In the genomic region with DNA sequence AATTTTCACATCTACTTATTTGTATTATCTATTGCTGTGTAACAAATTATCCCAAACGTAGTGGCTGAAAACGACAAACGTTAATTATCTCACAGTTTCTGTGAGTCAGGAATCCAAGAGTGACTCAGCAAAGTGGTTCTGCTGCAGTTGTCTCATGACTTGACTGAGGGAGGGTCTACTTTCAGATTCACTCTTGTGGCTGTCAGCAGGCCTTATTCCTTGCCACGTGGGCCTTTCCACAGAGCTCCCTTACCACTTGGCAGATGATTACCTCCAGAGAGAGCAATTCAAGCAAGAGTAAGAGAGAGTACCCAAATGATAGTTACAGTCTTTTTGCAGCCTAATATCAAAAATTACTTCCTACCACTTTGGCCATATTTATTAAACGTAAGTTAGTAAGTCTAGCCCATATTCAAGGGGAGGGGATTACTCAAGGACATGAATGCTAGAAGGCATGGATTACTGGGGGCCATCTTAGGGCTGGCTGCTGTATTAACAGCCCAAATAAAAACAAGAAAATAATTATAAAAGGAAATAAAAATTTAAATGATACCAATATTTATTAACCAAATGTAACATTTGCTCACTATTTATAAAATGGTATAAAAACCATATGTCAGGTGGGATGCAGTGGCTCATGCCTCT, we compare ENCODE assay signal across 8 cellular contexts. TPM values are rescaled to one million over a fixed set of nuclear protein-coding genes. Genes with fewer than 3 reads are reported as not detected.
A peak's percentile ranks its signal among the peaks of the same experiment; 100 is the strongest.
DNase-seq lines count a peak whose midpoint lies in the region; ATAC-seq, FAIRE-seq and TF ChIP-seq lines count a peak whose summit lies in the region.

No MANE protein-coding gene starts in this region.

- H3K36me3 ChIP-seq in HepG2 (replicated peaks in 1 of 2; ENCODE audit: control insufficient read depth in 1 of 2, insufficient read depth in 2 of 2, low read length in 2 of 2) (no peaks in the 10 kb centered on the region), vagina (no peaks in the 10 kb centered on the region)

- H3K9ac ChIP-seq in HepG2 (ENCODE audit: insufficient read depth, low read depth, low read length) = no peak overlapping the region

- peak overlapping the region; percentile 56 for H2AFZ ChIP-seq in HepG2 (ENCODE audit: low read length)

- TF ChIP-seq POLR2A in HepG2 (IDR thresholded peaks at IDR 0.05; ENCODE audit: insufficient read depth in 1 of 2, low read depth in 2 of 2, low read length in 2 of 2) (no peak), vagina (IDR thresholded peaks at IDR 0.05) (no peak)

- in situ Hi-C loops in HepG2 (cut with HindIII; ENCODE audit: extremely low pct_ligation_motif_present, low pct_unique_long_range_greater_than_20kb) = no loop called here

- TF ChIP-seq RAD21 in HepG2 (CRISPR knock-in tag; IDR thresholded peaks at IDR 0.05) = no peak

- no peak for TF ChIP-seq EP300 in HepG2 (IDR thresholded peaks at IDR 0.05; ENCODE audit: low read depth in 2 of 2, low read length in 2 of 2)
- no peak for TF ChIP-seq EP300 in HepG2 (CRISPR knock-in tag; IDR thresholded peaks at IDR 0.05; ENCODE audit: borderline replicate concordance)

- H3K27me3 Mint-ChIP-seq in activated T-cell treated with anti-CD3 and anti-CD28 coated beads, Interleukin-2, amount 50 U/mL, for 72 hours (ENCODE audit: low read depth) = no peaks in the 10 kb centered on the region

- H3K4me2 ChIP-seq in HepG2 (ENCODE audit: low read depth, low read length) = no peak overlapping the region

- no peak overlapping the region for H3K4me3 Mint-ChIP-seq in activated T-cell treated with anti-CD3 and anti-CD28 coated beads, Interleukin-2, amount 50 U/mL, for 72 hours

- no peaks in the 10 kb centered on the region for H4K20me1 ChIP-seq in HepG2 (ENCODE audit: insufficient read depth, low read length)

- H3K27ac ChIP-seq in HepG2 (ENCODE audit: extremely low read length, insufficient read depth, low read length) = no peak overlapping the region
- H3K27ac ChIP-seq in vagina = no peak overlapping the region

- WGBS in HepG2 (ENCODE audit: low lambda C conversion rate) = 78% methylated on average over 5 of the region's 5 CpGs

- H3K4me1 ChIP-seq in HepG2 (ENCODE audit: insufficient read depth, low read length) = no peaks in the 10 kb centered on the region
- no peaks in the 10 kb centered on the region for H3K4me1 ChIP-seq in vagina

- H3K79me2 ChIP-seq in HepG2 (ENCODE audit: insufficient read depth, low read length) = no peaks in the 10 kb centered on the region

- DNase-seq in AG08396 (ENCODE audit: low spot score) = peak; percentile 11
- peak; percentile 32 to 37 for DNase-seq in activated T-cell treated with anti-CD3 and anti-CD28 coated beads, Interleukin-2, amount 50 U/mL, for 72 hours
- DNase-seq in HepG2 (ENCODE audit: low spot score) = peak; percentile 17
- DNase-seq in vagina (ENCODE audit: extremely low spot score in 2 of 2) = no peak
- DNase-seq in Right ventricle myocardium inferior (ENCODE audit: missing footprints) = no peak
- no peak for DNase-seq in activated effector memory CD4-positive, alpha-beta T cell treated with Interleukin-2 at 50 U/mL for 16 hours

- H3K27me3 ChIP-seq in HepG2 (ENCODE audit: control insufficient read depth in 1 of 2, insufficient read depth in 2 of 2, low read length in 2 of 2) = no peaks in the 10 kb centered on the region
- no peaks in the 10 kb centered on the region for H3K27me3 ChIP-seq in vagina

- peak; percentile 85 for ATAC-seq in GM18870 (IDR thresholded peaks at IDR 0.05; ENCODE audit: unreplicated experiment)
- peak; percentile 65 for ATAC-seq in HG03442 (IDR thresholded peaks at IDR 0.05; ENCODE audit: unreplicated experiment)
- peak; percentile 81 to 97 for ATAC-seq in activated T-cell treated with anti-CD3 and anti-CD28 coated beads, Interleukin-2, amount 50 U/mL, for 72 hours (replicated peaks in 1 of 2)
- ATAC-seq in HepG2 = no peak
- ATAC-seq in Right ventricle myocardium inferior = no peak

- H3K27ac Mint-ChIP-seq in activated T-cell treated with anti-CD3 and anti-CD28 coated beads, Interleukin-2, amount 50 U/mL, for 72 hours = no peak overlapping the region

- no peaks in the 10 kb centered on the region for H3K36me3 Mint-ChIP-seq in activated T-cell treated with anti-CD3 and anti-CD28 coated beads, Interleukin-2, amount 50 U/mL, for 72 hours (ENCODE audit: insufficient read depth in 2 of 2)

- intact Hi-C loops in HepG2 (cut with micrococcal nuclease; ENCODE audit: unreplicated experiment) (no loop called here), vagina (cut with DNase I) (no loop called here), Right ventricle myocardium inferior (cut with DNase I) (no loop called here)

- CTCF ChIA-PET in HepG2 (lab: Yijun Ruan, JAX; ENCODE audit: low intra/inter-chr PET ratio, low total read pairs) = no interaction called here

- FAIRE-seq in HepG2 (lab: Jason Lieb, UNC) = no peak

- H3K4me3 ChIP-seq in HepG2 (replicated peaks in 1 of 3; ENCODE audit: insufficient read depth in 1 of 3, low read depth in 2 of 3, low read length in 3 of 3) (no peak overlapping the region), vagina (no peak overlapping the region)

- H3K9me3 ChIP-seq in HepG2 (ENCODE audit: low read length) (no peaks in the 10 kb centered on the region), vagina (no peaks in the 10 kb centered on the region)

- POLR2A ChIA-PET in HepG2 (lab: Yijun Ruan, JAX) = no interaction called here

- H3K9me3 Mint-ChIP-seq in activated T-cell treated with anti-CD3 and anti-CD28 coated beads, Interleukin-2, amount 50 U/mL, for 72 hours = no peaks in the 10 kb centered on the region

- H3K4me1 Mint-ChIP-seq in activated T-cell treated with anti-CD3 and anti-CD28 coated beads, Interleukin-2, amount 50 U/mL, for 72 hours (ENCODE audit: low read depth) = peaks cover 5% of the 10 kb centered on the region

- no TSS peak for BruUV-seq in HepG2 (replicated peaks; lab: Mats Ljungman, UMichigan)

- TF ChIP-seq CTCF in HepG2 (CRISPR knock-in tag; IDR thresholded peaks at IDR 0.05) (no peak), vagina (IDR thresholded peaks at IDR 0.05) (no peak)

RNA-seq across cellular contexts. Expression of a gene that starts 48.7 kb away (rescaled TPM):
- 10 to 100 TPM; 12.9 to 16.0 TPM for total RNA-seq in activated T-cell treated with anti-CD3 and anti-CD28 coated beads, Interleukin-2, amount 50 U/mL, for 72 hours
- total RNA-seq in HepG2 (2016; rRNA removed; fragmentation: Illumina TruSeq; extraction: Trizol) = 15.7 and 27.6 TPM in 2 replicates
- total RNA-seq in HepG2 (2016; cell fraction: cytosol; rRNA removed; fragmentation: Illumina TruSeq; extraction: Trizol; ENCODE audit: low read depth) = 13.4 and 15.5 TPM in 2 replicates
- total RNA-seq in HepG2 (2016; cell fraction: insoluble cytoplasmic fraction; rRNA removed; fragmentation: Illumina TruSeq; extraction: Trizol) = 17.2 and 22.8 TPM in 2 replicates
- 7.5 and 10.4 TPM in 2 replicates for total RNA-seq in HepG2 (2016; cell fraction: membrane; rRNA removed; fragmentation: Illumina TruSeq; extraction: Trizol)
- total RNA-seq in HepG2 (2016; cell fraction: nucleus; rRNA removed; fragmentation: Illumina TruSeq; extraction: Trizol) = 35.0 and 44.5 TPM in 2 replicates
- polyA plus RNA-seq in HepG2 (2011; rRNA removed) = 5.9 and 6.4 TPM in 2 replicates
- 2.5 and 4.2 TPM in 2 replicates for polyA plus RNA-seq in HepG2 (2011; cell fraction: cytosol; rRNA removed)
- polyA plus RNA-seq in HepG2 (2011; cell fraction: nucleus; rRNA removed) = 6.1 and 6.4 TPM in 2 replicates
- polyA plus RNA-seq in HepG2 (2012) = 7.9 and 9.3 TPM in 2 replicates
- 6.0 and 6.1 TPM in 2 replicates for polyA plus RNA-seq in HepG2 (2016; cell fraction: cytosol; fragmentation: Illumina TruSeq; extraction: Trizol; ENCODE audit: low read depth)
- 5.6 and 6.5 TPM in 2 replicates for polyA plus RNA-seq in HepG2 (2016; cell fraction: insoluble cytoplasmic fraction; fragmentation: Illumina TruSeq; extraction: Trizol; ENCODE audit: low read depth)
- polyA plus RNA-seq in HepG2 (2016; cell fraction: membrane; fragmentation: Illumina TruSeq; extraction: Trizol; ENCODE audit: low read depth) = 5.2 and 5.9 TPM in 2 replicates
- polyA plus RNA-seq in HepG2 (2016; cell fraction: nucleus; fragmentation: Illumina TruSeq; extraction: Trizol; ENCODE audit: insufficient read depth, low read depth) = 7.0 and 7.9 TPM in 2 replicates
- polyA minus RNA-seq in HepG2 (2011; rRNA and poly(A)+ RNA removed; ENCODE audit: low replicate concordance) = 11.6 and 19.1 TPM in 2 replicates
- polyA minus RNA-seq in HepG2 (2011; cell fraction: cytosol; rRNA and poly(A)+ RNA removed) = 16.7 and 25.3 TPM in 2 replicates
- 87.0 and 89.1 TPM in 2 replicates for polyA minus RNA-seq in HepG2 (2011; cell fraction: nucleus; rRNA and poly(A)+ RNA removed)
- total RNA-seq in vagina = 26.3 TPM
- total RNA-seq in Right ventricle myocardium inferior = 14.1 TPM

RNA-seq across cellular contexts. Expression of a gene that starts 53.9 kb away (rescaled TPM):
- total RNA-seq in activated T-cell treated with anti-CD3 and anti-CD28 coated beads, Interleukin-2, amount 50 U/mL, for 72 hours = 10 to 100 TPM; 12.0 to 13.8 TPM
- total RNA-seq in HepG2 (2016; rRNA removed; fragmentation: Illumina TruSeq; extraction: Trizol) (3.0 and 3.7 TPM in 2 replicates), vagina (16.5 TPM), Right ventricle myocardium inferior (5.2 TPM)
- 5.1 and 6.0 TPM in 2 replicates for total RNA-seq in HepG2 (2016; cell fraction: cytosol; rRNA removed; fragmentation: Illumina TruSeq; extraction: Trizol; ENCODE audit: low read depth)
- total RNA-seq in HepG2 (2016; cell fraction: insoluble cytoplasmic fraction; rRNA removed; fragmentation: Illumina TruSeq; extraction: Trizol) = 3.2 TPM in 2 replicates
- 4.4 and 5.5 TPM in 2 replicates for total RNA-seq in HepG2 (2016; cell fraction: membrane; rRNA removed; fragmentation: Illumina TruSeq; extraction: Trizol)
- 4.1 and 7.1 TPM in 2 replicates for total RNA-seq in HepG2 (2016; cell fraction: nucleus; rRNA removed; fragmentation: Illumina TruSeq; extraction: Trizol)
- polyA plus RNA-seq in HepG2 (2011; rRNA removed) = 5.0 and 5.4 TPM in 2 replicates
- polyA plus RNA-seq in HepG2 (2011; cell fraction: cytosol; rRNA removed) = 0.99 and 1.7 TPM in 2 replicates
- polyA plus RNA-seq in HepG2 (2011; cell fraction: nucleus; rRNA removed) = 4.3 and 6.0 TPM in 2 replicates
- polyA plus RNA-seq in HepG2 (2012) = 2.4 and 3.7 TPM in 2 replicates
- polyA plus RNA-seq in HepG2 (2016; cell fraction: cytosol; fragmentation: Illumina TruSeq; extraction: Trizol; ENCODE audit: low read depth) = 0.49 and 0.67 TPM in 2 replicates
- polyA plus RNA-seq in HepG2 (2016; cell fraction: insoluble cytoplasmic fraction; fragmentation: Illumina TruSeq; extraction: Trizol; ENCODE audit: low read depth) = 2.2 and 2.8 TPM in 2 replicates
- polyA plus RNA-seq in HepG2 (2016; cell fraction: membrane; fragmentation: Illumina TruSeq; extraction: Trizol; ENCODE audit: low read depth) = 1.2 and 2.2 TPM in 2 replicates
- 6.4 and 7.4 TPM in 2 replicates for polyA plus RNA-seq in HepG2 (2016; cell fraction: nucleus; fragmentation: Illumina TruSeq; extraction: Trizol; ENCODE audit: insufficient read depth, low read depth)
- polyA minus RNA-seq in HepG2 (2011; rRNA and poly(A)+ RNA removed; ENCODE audit: low replicate concordance) = 1.1 and 1.2 TPM in 2 replicates
- polyA minus RNA-seq in HepG2 (2011; cell fraction: cytosol; rRNA and poly(A)+ RNA removed) = 2.8 and 4.5 TPM in 2 replicates
- polyA minus RNA-seq in HepG2 (2011; cell fraction: nucleus; rRNA and poly(A)+ RNA removed) = 9.0 and 12.1 TPM in 2 replicates

RNA-seq across cellular contexts. Expression of a gene that starts 54.5 kb away (rescaled TPM):
- total RNA-seq in activated T-cell treated with anti-CD3 and anti-CD28 coated beads, Interleukin-2, amount 50 U/mL, for 72 hours = 10 to 100 TPM; 67.6 to 95.0 TPM
- 216 and 330 TPM in 2 replicates for total RNA-seq in HepG2 (2016; rRNA removed; fragmentation: Illumina TruSeq; extraction: Trizol)
- total RNA-seq in HepG2 (2016; cell fraction: cytosol; rRNA removed; fragmentation: Illumina TruSeq; extraction: Trizol; ENCODE audit: low read depth) = 27.5 and 31.5 TPM in 2 replicates
- total RNA-seq in HepG2 (2016; cell fraction: insoluble cytoplasmic fraction; rRNA removed; fragmentation: Illumina TruSeq; extraction: Trizol) = 213 and 333 TPM in 2 replicates
- total RNA-seq in HepG2 (2016; cell fraction: membrane; rRNA removed; fragmentation: Illumina TruSeq; extraction: Trizol) = 55.3 and 59.8 TPM in 2 replicates
- total RNA-seq in HepG2 (2016; cell fraction: nucleus; rRNA removed; fragmentation: Illumina TruSeq; extraction: Trizol) = 103 and 110 TPM in 2 replicates
- polyA plus RNA-seq in HepG2 (2011; rRNA removed) = 60.5 and 94.4 TPM in 2 replicates
- polyA plus RNA-seq in HepG2 (2011; cell fraction: cytosol; rRNA removed) = 19.0 and 23.4 TPM in 2 replicates
- 17.4 and 19.0 TPM in 2 replicates for polyA plus RNA-seq in HepG2 (2011; cell fraction: nucleus; rRNA removed)
- 101 and 137 TPM in 2 replicates for polyA plus RNA-seq in HepG2 (2012)
- 15.2 and 19.1 TPM in 2 replicates for polyA plus RNA-seq in HepG2 (2016; cell fraction: cytosol; fragmentation: Illumina TruSeq; extraction: Trizol; ENCODE audit: low read depth)
- 290 and 293 TPM in 2 replicates for polyA plus RNA-seq in HepG2 (2016; cell fraction: insoluble cytoplasmic fraction; fragmentation: Illumina TruSeq; extraction: Trizol; ENCODE audit: low read depth)
- polyA plus RNA-seq in HepG2 (2016; cell fraction: membrane; fragmentation: Illumina TruSeq; extraction: Trizol; ENCODE audit: low read depth) = 42.4 and 46.7 TPM in 2 replicates
- 180 and 190 TPM in 2 replicates for polyA plus RNA-seq in HepG2 (2016; cell fraction: nucleus; fragmentation: Illumina TruSeq; extraction: Trizol; ENCODE audit: insufficient read depth, low read depth)
- 14.9 and 21.8 TPM in 2 replicates for polyA minus RNA-seq in HepG2 (2011; rRNA and poly(A)+ RNA removed; ENCODE audit: low replicate concordance)
- polyA minus RNA-seq in HepG2 (2011; cell fraction: cytosol; rRNA and poly(A)+ RNA removed) = 48.1 and 67.0 TPM in 2 replicates
- polyA minus RNA-seq in HepG2 (2011; cell fraction: nucleus; rRNA and poly(A)+ RNA removed) = 60.8 and 73.0 TPM in 2 replicates
- total RNA-seq in vagina = 25.5 TPM
- total RNA-seq in Right ventricle myocardium inferior = 54.1 TPM

Comparison
In these comparisons a context has a peak if more than half of its experiments do, and no peak if none do; other contexts are left out.
1. DNase-seq: peak in AG08396 (single experiment), activated T-cell treated with anti-CD3 and anti-CD28 coated beads, Interleukin-2, amount 50 U/mL, for 72 hours (2 of 2) and HepG2 (single experiment); none in vagina (0 of 2), Right ventricle myocardium inferior (single experiment) and activated effector memory CD4-positive, alpha-beta T cell treated with Interleukin-2 at 50 U/mL for 16 hours (single experiment).
2. ATAC-seq: peak in GM18870 (single experiment), HG03442 (single experiment) and activated T-cell treated with anti-CD3 and anti-CD28 coated beads, Interleukin-2, amount 50 U/mL, for 72 hours (2 of 2); none in HepG2 (single experiment) and Right ventricle myocardium inferior (single experiment).